Comparison of ENCODE assay signal across 1 cellular context in genomic region chr16:85329059-85329812, GRCh38.
TF ChIP-seq lines count a peak whose summit lies in the region.

No MANE protein-coding gene starts in this region.

TF ChIP-seq in HepG2, 621 proteins besides CTCF, POLR2A, EP300 and RAD21 (continued from another document):
- TF ChIP-seq THAP9 (CRISPR knock-in tag; IDR thresholded peaks at IDR 0.05; ENCODE audit: borderline replicate concordance): no peak
- peak; percentile 54 for TF ChIP-seq ZNF687 (CRISPR knock-in tag; IDR thresholded peaks at IDR 0.05)
- peak; percentile 23; the same call in 1 of the 2 replicates for TF ChIP-seq ZSCAN25 (CRISPR knock-in tag; IDR thresholded peaks at IDR 0.05)
- TF ChIP-seq ZNF547 (CRISPR knock-in tag; IDR thresholded peaks at IDR 0.05): 0 out of 2 replicates have a peak, but pooled peaks have one; percentile 24
- no peak for TF ChIP-seq CBX5 (CRISPR knock-in tag; IDR thresholded peaks at IDR 0.05; ENCODE audit: borderline replicate concordance)
- 0 out of 2 replicates have a peak, but pooled peaks have one; percentile 26 for TF ChIP-seq RCOR2 (CRISPR knock-in tag; IDR thresholded peaks at IDR 0.05)
- no peak for TF ChIP-seq LCORL (IDR thresholded peaks at IDR 0.05)
- no peak for TF ChIP-seq LCORL (CRISPR knock-in tag; IDR thresholded peaks at IDR 0.05)
- no peak for TF ChIP-seq ZNF878 (CRISPR knock-in tag; IDR thresholded peaks at IDR 0.05)
- peak; percentile 20; the same call in 1 of the 2 replicates for TF ChIP-seq FOSL2 (CRISPR knock-in tag; IDR thresholded peaks at IDR 0.05)
- TF ChIP-seq CREBL2 (CRISPR knock-in tag; IDR thresholded peaks at IDR 0.05; ENCODE audit: borderline replicate concordance): 0 out of 2 replicates have a peak, but pooled peaks have one; percentile 28
- TF ChIP-seq ZNF512B (CRISPR knock-in tag; IDR thresholded peaks at IDR 0.05; ENCODE audit: borderline replicate concordance): no peak
- no peak for TF ChIP-seq ZNF724P (CRISPR knock-in tag; IDR thresholded peaks at IDR 0.05; ENCODE audit: borderline replicate concordance)
- no peak for TF ChIP-seq CSRNP2 (CRISPR knock-in tag; conservative IDR thresholded peaks at IDR 0.05; ENCODE audit: low read depth)
- TF ChIP-seq ZNF629 (CRISPR knock-in tag; conservative IDR thresholded peaks at IDR 0.05): peak; percentile 97
- no peak for TF ChIP-seq ZNF605 (CRISPR knock-in tag; IDR thresholded peaks at IDR 0.05)
- 0 out of 2 replicates have a peak, but pooled peaks have one; percentile 13 for TF ChIP-seq UBTF (CRISPR knock-in tag; IDR thresholded peaks at IDR 0.05)
- 0 out of 2 replicates have a peak, but pooled peaks have one; percentile 48 for TF ChIP-seq DZIP1 (CRISPR knock-in tag; IDR thresholded peaks at IDR 0.05)
- 0 out of 2 replicates have a peak, but pooled peaks have one; percentile 5 for TF ChIP-seq ZNF350 (CRISPR knock-in tag; IDR thresholded peaks at IDR 0.05; ENCODE audit: borderline replicate concordance, low read depth)
- no peak for TF ChIP-seq CCAR2 (optimal IDR thresholded peaks at IDR 0.05; ENCODE audit: low read depth, low read length)
- TF ChIP-seq HES4 (CRISPR knock-in tag; IDR thresholded peaks at IDR 0.05; ENCODE audit: borderline replicate concordance): no peak
- peak; percentile 87 for TF ChIP-seq CHD4 (IDR thresholded peaks at IDR 0.05; ENCODE audit: borderline replicate concordance, low read length)
- TF ChIP-seq ZMYM3 (CRISPR knock-in tag; IDR thresholded peaks at IDR 0.05): peak; percentile 95
- no peak for TF ChIP-seq ZSCAN30 (CRISPR knock-in tag; IDR thresholded peaks at IDR 0.05)
- TF ChIP-seq ZFP90 (CRISPR knock-in tag; IDR thresholded peaks at IDR 0.05; ENCODE audit: borderline replicate concordance): 0 out of 2 replicates have a peak, but pooled peaks have one; percentile 20
- peak; percentile 22; the same call in 1 of the 2 replicates for TF ChIP-seq ZNF225 (CRISPR knock-in tag; IDR thresholded peaks at IDR 0.05)
- no peak for TF ChIP-seq ZNF552 (CRISPR knock-in tag; IDR thresholded peaks at IDR 0.05; ENCODE audit: borderline replicate concordance)
- TF ChIP-seq TAF1 (CRISPR knock-in tag; IDR thresholded peaks at IDR 0.05): 0 out of 2 replicates have a peak, but pooled peaks have one; percentile 7
- TF ChIP-seq GATAD2A (CRISPR knock-in tag; IDR thresholded peaks at IDR 0.05): no peak
- TF ChIP-seq ZMYM2 (CRISPR knock-in tag; IDR thresholded peaks at IDR 0.05): peak; percentile 41; the same call in 1 of the 2 replicates
- peak; percentile 77; the same call in 1 of the 2 replicates for TF ChIP-seq NRL (CRISPR knock-in tag; IDR thresholded peaks at IDR 0.05; ENCODE audit: borderline replicate concordance)
- TF ChIP-seq ARID4A (CRISPR knock-in tag; IDR thresholded peaks at IDR 0.05; ENCODE audit: borderline replicate concordance): peak; percentile 13; the same call in 1 of the 2 replicates
- TF ChIP-seq MEIS1 (CRISPR knock-in tag; IDR thresholded peaks at IDR 0.05; ENCODE audit: borderline replicate concordance): no peak
- 0 out of 2 replicates have a peak, but pooled peaks have one; percentile 27 for TF ChIP-seq ZBTB7A (CRISPR knock-in tag; IDR thresholded peaks at IDR 0.05)
- 0 out of 2 replicates have a peak, but pooled peaks have one; percentile 64 for TF ChIP-seq EZH2 (conservative IDR thresholded peaks at IDR 0.05; ENCODE audit: low read depth, low read length)
- peak; percentile 24; the same call in 1 of the 2 replicates for TF ChIP-seq HDAC2 (CRISPR knock-in tag; IDR thresholded peaks at IDR 0.05)
- 0 out of 2 replicates have a peak, but pooled peaks have one; percentile 11 for TF ChIP-seq ZNF768 (CRISPR knock-in tag; IDR thresholded peaks at IDR 0.05)
- no peak for TF ChIP-seq HMGA1 (CRISPR knock-in tag; conservative IDR thresholded peaks at IDR 0.05)
TF ChIP-seq in HepG2: peak in this region for 29.
